In the genomic region with DNA sequence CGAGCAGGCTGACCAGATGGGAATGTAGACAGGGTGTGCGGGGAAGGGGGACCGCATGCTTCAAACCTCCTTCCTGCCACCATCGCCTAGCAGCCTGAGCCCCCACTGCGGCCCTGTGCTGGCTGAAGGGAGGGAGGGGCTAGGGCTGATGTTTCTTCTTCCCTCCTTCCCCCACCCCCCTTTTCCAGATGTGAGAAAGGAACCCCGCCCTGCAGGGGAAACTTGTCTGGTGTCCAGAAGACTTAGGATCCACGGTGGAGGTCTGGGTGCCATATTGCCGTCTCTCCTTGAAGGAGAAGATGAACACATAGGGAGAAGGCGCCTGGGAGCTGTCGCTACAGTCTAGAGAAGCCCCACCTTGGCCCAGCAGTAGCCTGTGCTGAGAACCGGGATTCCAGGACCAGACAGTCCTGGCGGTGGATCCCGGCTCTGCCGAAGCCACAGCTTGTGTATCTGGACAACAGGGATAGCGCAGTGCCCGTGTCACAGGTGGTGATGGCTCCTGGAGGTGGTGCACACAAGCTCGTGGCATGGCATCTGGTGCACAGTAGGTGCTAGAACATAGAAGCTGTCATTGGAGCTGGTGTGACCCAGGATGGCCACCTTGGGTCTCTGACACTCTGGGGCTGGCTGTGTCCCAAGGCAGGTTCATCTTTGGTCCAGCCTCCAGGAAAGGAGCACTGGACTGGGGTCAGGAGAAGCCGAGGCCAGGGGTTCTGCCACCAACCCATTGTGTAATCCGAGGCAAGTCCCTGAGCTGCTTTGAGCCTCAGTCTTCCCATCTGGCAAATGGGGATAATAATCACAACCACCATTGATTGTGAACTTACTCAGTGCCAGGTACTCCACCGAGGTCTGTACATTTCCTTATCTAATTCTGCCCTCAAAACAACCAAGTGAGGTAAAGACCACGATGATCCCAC, we compare ENCODE assay signal across 9 cellular contexts.
DNase-seq lines count a peak whose midpoint lies in the region; ATAC-seq and TF ChIP-seq lines count a peak whose summit lies in the region.
"Had no signal": no experiment of that assay in that cellular context is flagged by ENCODE, and none has a peak within 500 bp of the region (broad histone marks: within the 10 kb centered on the region; RNA-seq: fewer than 3 reads in every experiment).

No MANE protein-coding gene starts in this region.

- H3K4me1 ChIP-seq in GM23338 (ENCODE audit: insufficient read depth): peaks cover 16% of the 10 kb centered on the region

- peaks cover 5% of the 10 kb centered on the region; the same call in 1 of the 2 replicates for H3K9me2 ChIP-seq in GM23338 (ENCODE audit: insufficient read depth)

- H3K27me3 ChIP-seq in GM23338 (ENCODE audit: insufficient read depth): peaks cover 13% of the 10 kb centered on the region; the same call in 1 of the 2 replicates

- H3K36me3 ChIP-seq in GM23338 (ENCODE audit: insufficient read depth): no peaks in the 10 kb centered on the region

- H3K4me1 Mint-ChIP-seq in GM23338 (peaks cover 18% of the 10 kb centered on the region), activated B cell treated with CpG ODN at 0.5 μM for 24 hours (peaks cover 14% of the 10 kb centered on the region)

- intact Hi-C loops in activated B cell treated with CpG ODN at 0.5 μM for 24 hours (cut with micrococcal nuclease): loop anchor here (10.0 kb wide), 1 partner anchor 240 kb away; a partner anchor contains a TSS

- no peak overlapping the region for H3K27ac Mint-ChIP-seq in GM23338
- H3K27ac Mint-ChIP-seq in activated B cell treated with CpG ODN at 0.5 μM for 24 hours: peak overlapping the region; percentile 91

- H3K27ac ChIP-seq in GM23338 (ENCODE audit: low read depth) (no peak overlapping the region), skin epidermis (peak overlapping the region in 19 of 21 experiments; percentile 93 to 100 (median 99))

- 0 out of 2 replicates have a peak, but pooled peaks cover 5% of the 10 kb centered on the region for H3F3A ChIP-seq in GM23338 (replicated peaks; ENCODE audit: low read depth)

- no peaks in the 10 kb centered on the region for H4K20me1 ChIP-seq in GM23338 (replicated peaks; ENCODE audit: insufficient read depth)

- H3K4me3 Mint-ChIP-seq in GM23338 (0 out of 3 replicates have a peak overlapping the region, but pooled peaks have one; percentile 68), activated B cell treated with CpG ODN at 0.5 μM for 24 hours (no peak overlapping the region)

- no peak for DNase-seq in GM23338 (ENCODE audit: low spot score)
- DNase-seq in activated B cell treated with CpG ODN at 0.5 μM for 24 hours: no peak
- DNase-seq in left lobe of liver (ENCODE audit: low spot score): no peak
- no peak for DNase-seq in kidney tubule cell (ENCODE audit: low spot score)
- DNase-seq in stimulated activated CD8-positive, alpha-beta memory T cell treated with anti-CD3 and anti-CD28 coated beads, Interleukin-4, amount 100 ng/mL, for 48 hours: no peak
- DNase-seq: kidney glomerular epithelial cell had no signal

- peak overlapping the region; percentile 97 for H3K4me2 ChIP-seq in GM23338

- H3K9me3 Mint-ChIP-seq in GM23338 (peaks cover 7% of the 10 kb centered on the region), activated B cell treated with CpG ODN at 0.5 μM for 24 hours (peaks cover 3% of the 10 kb centered on the region)

- H3K27me3 Mint-ChIP-seq in GM23338 (ENCODE audit: insufficient read depth, low read depth, poor library complexity) (peaks cover 25% of the 10 kb centered on the region), activated B cell treated with CpG ODN at 0.5 μM for 24 hours (peaks cover 2% of the 10 kb centered on the region)

- ATAC-seq in GM23338 (peak; percentile 10), activated B cell treated with CpG ODN at 0.5 μM for 24 hours (ENCODE audit: low read depth) (no peak), left lobe of liver (peak; percentile 10), HG03354 (IDR thresholded peaks at IDR 0.05; ENCODE audit: poor library complexity, severe bottlenecking, unreplicated experiment) (no peak), GM18858 (IDR thresholded peaks at IDR 0.05; ENCODE audit: unreplicated experiment) (no peak)

- CTCF ChIA-PET in activated B cell treated with CpG ODN at 0.5 μM for 24 hours (lab: Charles Lee): no interaction called here

- POLR2A ChIA-PET in activated B cell treated with CpG ODN at 0.5 μM for 24 hours (lab: Charles Lee): interaction anchor here (0.6 to 4.3 kb wide), 3 partner anchors 32 to 80 kb away, joined by 4 to 20 read pairs (median 5); no protein-coding TSS in a partner anchor

- TF ChIP-seq CTCF in GM23338 (conservative IDR thresholded peaks at IDR 0.05; ENCODE audit: low read depth in 2 of 2) (no peak), activated B cell treated with CpG ODN at 0.5 μM for 24 hours (IDR thresholded peaks at IDR 0.05) (no peak)

- H3K4me3 ChIP-seq in GM23338: no peak overlapping the region; the same call in 1 of the 2 replicates
- H3K4me3 ChIP-seq in skin epidermis: no peak overlapping the region

- H3K79me2 ChIP-seq in GM23338 (replicated peaks; ENCODE audit: insufficient read depth): no peaks in the 10 kb centered on the region

- H3K36me3 Mint-ChIP-seq in GM23338 (ENCODE audit: low read depth) (peaks cover 7% of the 10 kb centered on the region), activated B cell treated with CpG ODN at 0.5 μM for 24 hours (ENCODE audit: low read depth) (no peaks in the 10 kb centered on the region)

- H2AFZ ChIP-seq in GM23338: peak overlapping the region; percentile 92

TF ChIP-seq in GM23338, 12 proteins besides CTCF, POLR2A, EP300 and RAD21 (continues in another document):
- TF ChIP-seq ZNF331 (CRISPR knock-in tag; IDR thresholded peaks at IDR 0.05; ENCODE audit: low read depth): no peak
- TF ChIP-seq, protein P1, sequence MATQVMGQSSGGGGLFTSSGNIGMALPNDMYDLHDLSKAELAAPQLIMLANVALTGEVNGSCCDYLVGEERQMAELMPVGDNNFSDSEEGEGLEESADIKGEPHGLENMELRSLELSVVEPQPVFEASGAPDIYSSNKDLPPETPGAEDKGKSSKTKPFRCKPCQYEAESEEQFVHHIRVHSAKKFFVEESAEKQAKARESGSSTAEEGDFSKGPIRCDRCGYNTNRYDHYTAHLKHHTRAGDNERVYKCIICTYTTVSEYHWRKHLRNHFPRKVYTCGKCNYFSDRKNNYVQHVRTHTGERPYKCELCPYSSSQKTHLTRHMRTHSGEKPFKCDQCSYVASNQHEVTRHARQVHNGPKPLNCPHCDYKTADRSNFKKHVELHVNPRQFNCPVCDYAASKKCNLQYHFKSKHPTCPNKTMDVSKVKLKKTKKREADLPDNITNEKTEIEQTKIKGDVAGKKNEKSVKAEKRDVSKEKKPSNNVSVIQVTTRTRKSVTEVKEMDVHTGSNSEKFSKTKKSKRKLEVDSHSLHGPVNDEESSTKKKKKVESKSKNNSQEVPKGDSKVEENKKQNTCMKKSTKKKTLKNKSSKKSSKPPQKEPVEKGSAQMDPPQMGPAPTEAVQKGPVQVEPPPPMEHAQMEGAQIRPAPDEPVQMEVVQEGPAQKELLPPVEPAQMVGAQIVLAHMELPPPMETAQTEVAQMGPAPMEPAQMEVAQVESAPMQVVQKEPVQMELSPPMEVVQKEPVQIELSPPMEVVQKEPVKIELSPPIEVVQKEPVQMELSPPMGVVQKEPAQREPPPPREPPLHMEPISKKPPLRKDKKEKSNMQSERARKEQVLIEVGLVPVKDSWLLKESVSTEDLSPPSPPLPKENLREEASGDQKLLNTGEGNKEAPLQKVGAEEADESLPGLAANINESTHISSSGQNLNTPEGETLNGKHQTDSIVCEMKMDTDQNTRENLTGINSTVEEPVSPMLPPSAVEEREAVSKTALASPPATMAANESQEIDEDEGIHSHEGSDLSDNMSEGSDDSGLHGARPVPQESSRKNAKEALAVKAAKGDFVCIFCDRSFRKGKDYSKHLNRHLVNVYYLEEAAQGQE (IDR thresholded peaks at IDR 0.05; ENCODE audit: unreplicated experiment): no peak
- no peak for TF ChIP-seq POLR2AphosphoS5 (IDR thresholded peaks at IDR 0.05; ENCODE audit: low read depth)
- no peak for TF ChIP-seq JUNB (IDR thresholded peaks at IDR 0.05; ENCODE audit: unreplicated experiment)
- TF ChIP-seq ZNF114 (CRISPR knock-in tag; IDR thresholded peaks at IDR 0.05): no peak

Comparison
In these comparisons a context has a peak if more than half of its experiments do, and no peak if none do; other contexts are left out.
1. ATAC-seq: peak in GM23338 (single experiment) and left lobe of liver (single experiment); none in activated B cell treated with CpG ODN at 0.5 μM for 24 hours (single experiment), HG03354 (single experiment) and GM18858 (single experiment).